Comparison of ENCODE assay signal across 8 cellular contexts in the genomic region with DNA sequence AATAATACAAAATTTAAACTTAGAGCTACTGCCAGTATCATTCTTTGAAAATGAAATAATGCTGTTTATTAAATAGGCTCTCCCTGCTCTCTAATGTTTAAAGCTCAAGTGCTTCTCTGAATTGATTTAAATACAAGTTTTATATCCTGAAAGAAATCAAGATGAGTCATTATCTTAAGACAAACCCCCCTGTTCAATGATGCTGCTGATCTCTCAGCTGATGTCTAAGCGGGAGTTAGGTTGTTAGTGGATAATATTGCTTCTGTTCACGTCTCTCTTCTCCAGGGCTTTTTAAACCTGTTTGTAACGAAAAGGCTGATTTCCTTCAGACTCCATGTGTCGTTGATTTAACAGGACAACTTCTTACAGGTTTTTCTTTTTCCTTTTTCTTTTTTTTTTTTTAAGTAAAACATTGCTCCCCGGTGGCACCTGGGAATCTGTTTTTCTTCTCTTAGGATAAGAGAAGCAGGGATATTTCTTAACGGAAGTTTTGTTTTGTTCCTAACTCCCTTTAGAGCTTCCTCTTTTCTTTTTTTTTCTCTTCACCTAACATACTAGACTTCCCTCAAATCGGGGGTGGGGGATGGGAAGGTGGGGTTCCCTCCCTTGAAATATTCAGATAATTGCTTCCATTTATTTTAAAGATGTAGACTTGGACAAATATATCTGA. TPM values are rescaled to one million over a fixed set of nuclear protein-coding genes. Genes with fewer than 3 reads are reported as not detected.
DNase-seq lines count a peak whose midpoint lies in the region; ATAC-seq and TF ChIP-seq lines count a peak whose summit lies in the region.

No MANE protein-coding gene starts in this region.

- H3K27me3 ChIP-seq in PC-9 (ENCODE audit: insufficient read depth, low read depth), result no peaks in the 10 kb centered on the region

- peak overlapping the region; percentile 62; the same call in 1 of the 2 replicates for H2AFZ ChIP-seq in PC-9

- POLR2A ChIA-PET in PC-9 (lab: Charles Lee; ENCODE audit: unreplicated experiment), result interaction anchor here (0.5 to 0.9 kb wide), 2 partner anchors 10 to 147 kb away, joined by 3 to 8 read pairs; no protein-coding TSS in a partner anchor

- peak overlapping the region; percentile 65 for H3K4me2 ChIP-seq in PC-9

- BruUV-seq in PC-9 (replicated peaks; lab: Mats Ljungman, UMichigan), result no TSS peak

- intact Hi-C loops in PC-9 (cut with micrococcal nuclease; ENCODE audit: unreplicated experiment), result loop anchor here (1.0 to 5.0 kb wide), 2 partner anchors 89 to 148 kb away; partner anchors contain the start of gene NLK

- CTCF ChIA-PET in PC-9 (lab: Charles Lee), result interaction anchor here (0.6 to 1.0 kb wide), 9 partner anchors 10 to 493 kb away, joined by 3 to 5 read pairs (median 3); no protein-coding TSS in a partner anchor

- H3K4me1 ChIP-seq in PC-9 (replicated peaks; ENCODE audit: insufficient read depth), result peaks cover 12% of the 10 kb centered on the region

- no peaks in the 10 kb centered on the region for H3F3A ChIP-seq in PC-9 (ENCODE audit: insufficient read depth, low read depth)

- H3K4me1 Mint-ChIP-seq in stimulated activated effector memory CD8-positive, alpha-beta T cell treated with anti-CD3 and anti-CD28 coated beads, Interleukin-12 subunit alpha, Interleukin-12 subunit beta, amount 100 ng/mL, for 72 hours, result peaks cover 15% of the 10 kb centered on the region

- H3K79me2 ChIP-seq in PC-9 (ENCODE audit: low read depth), result no peaks in the 10 kb centered on the region

- H3K27ac Mint-ChIP-seq in stimulated activated effector memory CD8-positive, alpha-beta T cell treated with anti-CD3 and anti-CD28 coated beads, Interleukin-12 subunit alpha, Interleukin-12 subunit beta, amount 100 ng/mL, for 72 hours, result peak overlapping the region; percentile 75

- H3K27ac ChIP-seq in PC-9, result no peak overlapping the region

- H3K4me3 Mint-ChIP-seq in stimulated activated effector memory CD8-positive, alpha-beta T cell treated with anti-CD3 and anti-CD28 coated beads, Interleukin-12 subunit alpha, Interleukin-12 subunit beta, amount 100 ng/mL, for 72 hours, result peak overlapping the region; percentile 72

- H3K9me2 ChIP-seq in PC-9 (ENCODE audit: insufficient read depth), result no peaks in the 10 kb centered on the region

- TF ChIP-seq CTCF in PC-9 (conservative IDR thresholded peaks at IDR 0.05), result no peak

- H4K20me1 ChIP-seq in PC-9 (ENCODE audit: insufficient read depth), result no peaks in the 10 kb centered on the region

- H3K4me3 ChIP-seq in PC-9, result peak overlapping the region; percentile 17; the same call in 1 of the 2 replicates

- no peak for ATAC-seq in stimulated activated effector memory CD8-positive, alpha-beta T cell treated with anti-CD3 and anti-CD28 coated beads, Interleukin-12 subunit alpha, Interleukin-12 subunit beta, amount 100 ng/mL, for 72 hours
- ATAC-seq in GM18907 (IDR thresholded peaks at IDR 0.05; ENCODE audit: unreplicated experiment) (no peak), HG03520 (IDR thresholded peaks at IDR 0.05; ENCODE audit: unreplicated experiment) (no peak)

- no peaks in the 10 kb centered on the region for H3K9me3 ChIP-seq in PC-9 (ENCODE audit: insufficient read depth, low read depth)

- H3K9me3 Mint-ChIP-seq in stimulated activated effector memory CD8-positive, alpha-beta T cell treated with anti-CD3 and anti-CD28 coated beads, Interleukin-12 subunit alpha, Interleukin-12 subunit beta, amount 100 ng/mL, for 72 hours, result no peaks in the 10 kb centered on the region

- DNase-seq in NCI-H748 (lab: John Stamatoyannopoulos, UW; ENCODE audit: unreplicated experiment) (peak; percentile 21), NCI-H748 treated with DMSO at 0.1 percent for 48 hours (lab: John Stamatoyannopoulos, UW) (no peak), PC-9 (no peak), dermis blood vessel endothelial cell (peak; percentile 28), germinal center (ENCODE audit: low spot score) (no peak)
- DNase-seq in stimulated activated effector memory CD8-positive, alpha-beta T cell treated with anti-CD3 and anti-CD28 coated beads, Interleukin-12 subunit alpha, Interleukin-12 subunit beta, amount 100 ng/mL, for 72 hours (ENCODE audit: low spot score in 2 of 2), result no peak

- H3K36me3 ChIP-seq in PC-9 (ENCODE audit: low read depth), result no peaks in the 10 kb centered on the region

- peaks cover 6% of the 10 kb centered on the region for H3K36me3 Mint-ChIP-seq in stimulated activated effector memory CD8-positive, alpha-beta T cell treated with anti-CD3 and anti-CD28 coated beads, Interleukin-12 subunit alpha, Interleukin-12 subunit beta, amount 100 ng/mL, for 72 hours

RNA-seq across cellular contexts. Expression of gene LYRM9, which starts 0.8 kb away (rescaled TPM):
- total RNA-seq in PC-9 (2021) (7.6 and 9.2 TPM in 2 replicates), dermis blood vessel endothelial cell (5.2 and 9.4 TPM in 2 replicates)

Comparison
In these comparisons a context has a peak if more than half of its experiments do, and no peak if none do; other contexts are left out.
1. DNase-seq: peak in NCI-H748 (single experiment) and dermis blood vessel endothelial cell (single experiment); none in NCI-H748 treated with DMSO at 0.1 percent for 48 hours (single experiment), PC-9 (0 of 2), stimulated activated effector memory CD8-positive, alpha-beta T cell treated with anti-CD3 and anti-CD28 coated beads, Interleukin-12 subunit alpha, Interleukin-12 subunit beta, amount 100 ng/mL, for 72 hours (0 of 2) and germinal center (single experiment).